ENCODE assay signal across 27 cellular contexts in genomic region chr11:96706761-96707160, GRCh38.
"Had no signal": no experiment of that assay in that cellular context is flagged by ENCODE, and none has a peak within 500 bp of the region (broad histone marks: within the 10 kb centered on the region; RNA-seq: fewer than 3 reads in every experiment).

No MANE protein-coding gene starts in this region.

- DNase-seq: hippocampal formation; kidney; left ventricle myocardium inferior; midbrain; naive thymus-derived CD8-positive, alpha-beta T cell; nucleus accumbens; pancreas; retina; right cardiac atrium; stimulated activated CD4-positive, alpha-beta T cell treated with anti-CD3 and anti-CD28 coated beads, Interleukin-12 subunit alpha, Interleukin-12 subunit beta, amount 100 ng/mL, for 4 hours; stimulated activated CD4-positive, alpha-beta T cell treated with anti-CD3 and anti-CD28 coated beads, Interleukin-15, amount 100 ng/mL, for 24 hours; stimulated activated CD4-positive, alpha-beta T cell treated with anti-CD3 and anti-CD28 coated beads, Interleukin-2, amount 100 ng/mL, for 24 hours; stimulated activated CD4-positive, alpha-beta T cell treated with anti-CD3 and anti-CD28 coated beads, Interleukin-4, amount 100 ng/mL, for 1 hour; stimulated activated naive CD4-positive, alpha-beta T cell; tibial artery; trophoblast cell; upper lobe of right lung had no signal

- H3K4me1 Mint-ChIP-seq: memory B cell; naive thymus-derived CD8-positive, alpha-beta T cell; neural crest cell had no signal

- H3K27ac Mint-ChIP-seq: memory B cell; naive thymus-derived CD8-positive, alpha-beta T cell; nephron; stimulated activated naive CD8-positive, alpha-beta T cell treated with anti-CD3 and anti-CD28 coated beads, Interleukin-15, Interleukin-2, amounts not matched to agents 100 ng/mL and 50 ng/mL, for 24 hours had no signal

- H3K36me3 Mint-ChIP-seq: memory B cell; naive thymus-derived CD8-positive, alpha-beta T cell had no signal

- H3K4me3 ChIP-seq: left ventricle myocardium inferior, lung, pancreas, prostate gland, skin epidermis, suprapubic skin, thoracic aorta, tibial artery, upper lobe of right lung had no signal

- H3K4me1 ChIP-seq: left ventricle myocardium inferior, pancreas, prostate gland, suprapubic skin, tibial artery, upper lobe of right lung had no signal

- H3K36me3 ChIP-seq: left ventricle myocardium inferior, pancreas, prostate gland, suprapubic skin, thoracic aorta, tibial artery, upper lobe of right lung had no signal

- H3K27ac ChIP-seq: left ventricle myocardium inferior, pancreas, prostate gland, skin epidermis, suprapubic skin, thoracic aorta, tibial artery, upper lobe of right lung had no signal

- H3K9me3 Mint-ChIP-seq: nephron; neural crest cell; stimulated activated naive CD8-positive, alpha-beta T cell treated with anti-CD3 and anti-CD28 coated beads, Interleukin-15, Interleukin-2, amounts not matched to agents 100 ng/mL and 50 ng/mL, for 24 hours had no signal

- H3K27me3 Mint-ChIP-seq: memory B cell; naive thymus-derived CD8-positive, alpha-beta T cell; stimulated activated naive CD8-positive, alpha-beta T cell treated with anti-CD3 and anti-CD28 coated beads, Interleukin-15, Interleukin-2, amounts not matched to agents 100 ng/mL and 50 ng/mL, for 24 hours had no signal

- ATAC-seq: naive thymus-derived CD8-positive, alpha-beta T cell; pancreas; right cardiac atrium; sciatic nerve; upper lobe of right lung had no signal

- H3K9me3 ChIP-seq: left ventricle myocardium inferior, pancreas, prostate gland, suprapubic skin, thoracic aorta, tibial artery, upper lobe of right lung had no signal

- H3K4me3 Mint-ChIP-seq: memory B cell; naive thymus-derived CD8-positive, alpha-beta T cell; nephron; neural crest cell; stimulated activated naive CD8-positive, alpha-beta T cell treated with anti-CD3 and anti-CD28 coated beads, Interleukin-15, Interleukin-2, amounts not matched to agents 100 ng/mL and 50 ng/mL, for 24 hours had no signal

- H3K27me3 ChIP-seq: pancreas, suprapubic skin, tibial artery, upper lobe of right lung had no signal
